ENCODE assay signal across 17 cellular contexts in the genomic region with DNA sequence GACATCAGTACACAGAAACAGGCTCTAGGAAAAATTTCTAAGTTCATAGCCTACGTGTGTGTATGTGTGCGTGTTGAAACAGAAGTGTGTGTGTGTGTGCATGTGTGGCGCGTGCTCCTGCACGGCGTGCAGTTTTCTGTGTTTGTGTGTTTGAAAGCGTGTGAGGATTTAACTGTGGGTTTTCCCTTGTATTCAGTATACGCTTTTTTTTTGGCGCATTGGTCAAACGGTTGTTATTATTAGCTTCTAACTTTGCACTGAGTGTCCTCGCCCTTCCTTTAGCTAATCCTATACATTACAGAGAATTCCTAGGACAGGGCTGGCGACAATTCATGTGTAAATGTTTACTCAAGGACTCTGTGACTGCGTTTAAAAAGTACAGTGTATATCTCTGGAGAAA. TPM values are rescaled to one million over a fixed set of nuclear protein-coding genes. Genes with fewer than 3 reads are reported as not detected.
A peak's percentile ranks its signal among the peaks of the same experiment; 100 is the strongest.
DNase-seq lines count a peak whose midpoint lies in the region; ATAC-seq and TF ChIP-seq lines count a peak whose summit lies in the region.
"Had no signal": no experiment of that assay in that cellular context is flagged by ENCODE, and none has a peak within 500 bp of the region (broad histone marks: within the 10 kb centered on the region; RNA-seq: fewer than 3 reads in every experiment).

No MANE protein-coding gene starts in this region.

- 83 to 89% (median 86%) methylated on average over 13 of the region's 13 CpGs for WGBS in adrenal gland, 4 donors

- H3K36me3 ChIP-seq in CD4-positive, CD25-positive, alpha-beta regulatory T cell (ENCODE audit: control insufficient read depth, insufficient read depth, low read length): peaks cover 55% of the 10 kb centered on the region
- H3K36me3 ChIP-seq in SK-N-MC (ENCODE audit: insufficient read depth, low read length) (peaks cover 10% of the 10 kb centered on the region; the same call in 1 of the 2 replicates), adrenal gland (replicated peaks in 1 of 2) (peaks cover 0 to 26% of the 10 kb centered on the region in 2 donors), upper lobe of right lung (peaks cover 64% of the 10 kb centered on the region)

- H3K27ac ChIP-seq in CD4-positive, CD25-positive, alpha-beta regulatory T cell (ENCODE audit: insufficient read depth, low read length, poor library complexity, severe bottlenecking): peak overlapping the region; percentile 34
- H3K27ac ChIP-seq in SK-N-MC (peak overlapping the region; percentile 68), adrenal gland (no peak overlapping the region), upper lobe of right lung (no peak overlapping the region)
- H3K27ac ChIP-seq: HL-60, KMS-11 had no signal

- TF ChIP-seq CTCF in adrenal gland (IDR thresholded peaks at IDR 0.05): no peak
- no peak for TF ChIP-seq CTCF in upper lobe of right lung (IDR thresholded peaks at IDR 0.05)

- TF ChIP-seq POLR2A in adrenal gland (IDR thresholded peaks at IDR 0.05): no peak

- no peaks in the 10 kb centered on the region for H3K9me3 Mint-ChIP-seq in CD4-positive, CD25-positive, alpha-beta regulatory T cell

- no peak overlapping the region for H3K27ac Mint-ChIP-seq in CD4-positive, CD25-positive, alpha-beta regulatory T cell

- intact Hi-C loops in left colon (cut with DNase I, micrococcal nuclease): no loop called here
- intact Hi-C loops in adrenal gland (cut with DNase I): no loop called here
- intact Hi-C loops in upper lobe of right lung (cut with DNase I): no loop called here

- no peak for ATAC-seq in CD4-positive, CD25-positive, alpha-beta regulatory T cell (ENCODE audit: low read depth in 2 of 2)
- peak; percentile 36 for ATAC-seq in left colon
- ATAC-seq in upper lobe of right lung: no peak

- no peaks in the 10 kb centered on the region for H3K4me1 ChIP-seq in CD4-positive, CD25-positive, alpha-beta regulatory T cell (ENCODE audit: control insufficient read depth, insufficient read depth, low read length, poor library complexity, severe bottlenecking)
- H3K4me1 ChIP-seq in adrenal gland (replicated peaks in 1 of 2) (no peaks in the 10 kb centered on the region), upper lobe of right lung (no peaks in the 10 kb centered on the region)

- peaks cover 43% of the 10 kb centered on the region for H3K36me3 Mint-ChIP-seq in CD4-positive, CD25-positive, alpha-beta regulatory T cell

- peaks cover 0 to 23% (median 4%) of the 10 kb centered on the region in 4 donors for H3K4me1 Mint-ChIP-seq in CD4-positive, CD25-positive, alpha-beta regulatory T cell

- DNase-seq in CD4-positive, CD25-positive, alpha-beta regulatory T cell: no peak
- DNase-seq in DMS53 (lab: John Stamatoyannopoulos, UW) (peak; percentile 66), SK-N-MC (ENCODE audit: low read depth, low spot score) (no peak), left colon (no peak), globus pallidus (ENCODE audit: low spot score) (no peak), adrenal gland (no peak), upper lobe of right lung (no peak), SHP77 treated with DMSO at 0.1 percent for 48 hours (lab: John Stamatoyannopoulos, UW) (no peak)
- DNase-seq: DMS153, NCI-H1930, NCI-H524, OCI-M1, SK-N-SH, T-helper 1 cell had no signal

- H3K27me3 ChIP-seq in CD4-positive, CD25-positive, alpha-beta regulatory T cell (ENCODE audit: control insufficient read depth, insufficient read depth, low read length): no peaks in the 10 kb centered on the region
- H3K27me3 ChIP-seq in adrenal gland: no peaks in the 10 kb centered on the region
- H3K27me3 ChIP-seq in upper lobe of right lung: no peaks in the 10 kb centered on the region

- no peak overlapping the region for H3K4me3 Mint-ChIP-seq in CD4-positive, CD25-positive, alpha-beta regulatory T cell

- H3K9me3 ChIP-seq in CD4-positive, CD25-positive, alpha-beta regulatory T cell (ENCODE audit: control insufficient read depth in 2 of 2, low read length in 2 of 2): no peaks in the 10 kb centered on the region
- H3K9me3 ChIP-seq in SK-N-MC (ENCODE audit: low read depth, low read length) (no peaks in the 10 kb centered on the region; the same call in 1 of the 2 replicates), adrenal gland (replicated peaks in 1 of 3) (no peaks in the 10 kb centered on the region), upper lobe of right lung (no peaks in the 10 kb centered on the region)
- H3K9me3 ChIP-seq: SK-N-SH had no signal

- no peak overlapping the region for H3K4me3 ChIP-seq in CD4-positive, CD25-positive, alpha-beta regulatory T cell (ENCODE audit: low read depth, low read length)
- H3K4me3 ChIP-seq in SK-N-MC (no peak overlapping the region), adrenal gland (no peak overlapping the region), upper lobe of right lung (no peak overlapping the region)

- H3K27me3 Mint-ChIP-seq in CD4-positive, CD25-positive, alpha-beta regulatory T cell: no peaks in the 10 kb centered on the region

- peak overlapping the region; percentile 0 for H3K9ac ChIP-seq in SK-N-MC (ENCODE audit: insufficient read length)
- H3K9ac ChIP-seq: KMS-11, SK-N-SH had no signal

RNA-seq across cellular contexts. Expression of gene TMC6, which starts 23.0 kb away (rescaled TPM):
- 727 TPM for total RNA-seq in CD4-positive, CD25-positive, alpha-beta regulatory T cell
- 100 to 1,000 TPM; 160 to 242 (median 213) TPM for polyA plus RNA-seq in CD4-positive, CD25-positive, alpha-beta regulatory T cell
- total RNA-seq in left colon: 100 to 1,000 TPM in 1 of 2 donors, 10 to 100 TPM in 1; 83.5 to 119 TPM
- total RNA-seq in adrenal gland: 10 to 100 TPM in 7 of 8 donors, 1 to 10 TPM in 1; 6.0 to 38.9 (median 19.1) TPM
- 10 to 100 TPM in 2 of 3 donors, 1 to 10 TPM in 1; 2.5 to 79.0 (median 40.3) TPM for polyA plus RNA-seq in adrenal gland
- total RNA-seq in upper lobe of right lung: 176 TPM

RNA-seq across cellular contexts. Expression of gene TMC8, which starts 25.0 kb away (rescaled TPM):
- 454 TPM for total RNA-seq in CD4-positive, CD25-positive, alpha-beta regulatory T cell
- polyA plus RNA-seq in CD4-positive, CD25-positive, alpha-beta regulatory T cell: 10 to 100 TPM; 61.8 to 82.0 (median 74.8) TPM
- total RNA-seq in left colon (1 to 10 TPM; 3.4 to 8.8 TPM), adrenal gland (10 to 100 TPM in 3 of 8 donors, 1 to 10 TPM in 5; 2.2 to 13.2 (median 6.8) TPM), upper lobe of right lung (26.6 TPM)
- 10 to 100 TPM in 1 of 3 donors, 1 to 10 TPM in 1, under 1 TPM in 1; 0.99 to 28.8 (median 6.0) TPM for polyA plus RNA-seq in adrenal gland
- polyA plus RNA-seq: BJ had no signal

RNA-seq across cellular contexts. Expression of gene C17orf99, which starts 40.6 kb away (rescaled TPM):
- total RNA-seq in CD4-positive, CD25-positive, alpha-beta regulatory T cell: not detected
- polyA plus RNA-seq in CD4-positive, CD25-positive, alpha-beta regulatory T cell: not detected
- not detected for total RNA-seq in left colon
- not detected for total RNA-seq in adrenal gland
- not detected for polyA plus RNA-seq in adrenal gland
- total RNA-seq in upper lobe of right lung: not detected
- polyA plus RNA-seq: BJ, SK-N-SH had no signal

Comparison
In these comparisons a context has a peak if more than half of its experiments do, and no peak if none do; other contexts are left out.
1. H3K27ac ChIP-seq: peak in CD4-positive, CD25-positive, alpha-beta regulatory T cell (single experiment) and SK-N-MC (single experiment); none in adrenal gland (0 of 5) and upper lobe of right lung (single experiment).
2. RNA of gene TMC8, which starts 25.0 kb away (total RNA-seq): 454 TPM in CD4-positive, CD25-positive, alpha-beta regulatory T cell (single experiment); 26.6 TPM in upper lobe of right lung (single experiment), 3.4 to 8.8 TPM in left colon and 2.2 to 13.2 TPM in adrenal gland; every median in the first group is over 10 times any median in the second.